In genomic region chr17:2184993-2185931, GRCh38 we compare ENCODE assay signal across 15 cellular contexts.
A peak's percentile ranks its signal among the peaks of the same experiment; 100 is the strongest.
DNase-seq lines count a peak whose midpoint lies in the region; ATAC-seq and TF ChIP-seq lines count a peak whose summit lies in the region.
"Had no signal": no experiment of that assay in that cellular context is flagged by ENCODE, and none has a peak within 500 bp of the region (broad histone marks: within the 10 kb centered on the region; RNA-seq: fewer than 3 reads in every experiment).

No MANE protein-coding gene starts in this region.

- no peak overlapping the region for H2BK15ac ChIP-seq in mesenchymal stem cell (ENCODE audit: low read depth, poor library complexity, severe bottlenecking)

- no peak overlapping the region for H2AK5ac ChIP-seq in mesenchymal stem cell (ENCODE audit: low read length, severe bottlenecking)

- no peak for TF ChIP-seq EP300 in sigmoid colon (IDR thresholded peaks at IDR 0.05)

- peaks cover 11% of the 10 kb centered on the region for H3K4me1 Mint-ChIP-seq in MCF 10A (ENCODE audit: insufficient read depth, unreplicated experiment)
- H3K4me1 Mint-ChIP-seq in activated naive CD8-positive, alpha-beta T cell treated with anti-CD3 and anti-CD28 coated beads, Interleukin-2, amount 50 U/mL, for 24 hours, result peaks cover 4% of the 10 kb centered on the region

- H3K27ac Mint-ChIP-seq in MCF 10A (ENCODE audit: low read depth, unreplicated experiment), result peak overlapping the region; percentile 60
- H3K27ac Mint-ChIP-seq in activated naive CD8-positive, alpha-beta T cell treated with anti-CD3 and anti-CD28 coated beads, Interleukin-2, amount 50 U/mL, for 24 hours, result peak overlapping the region; percentile 2

- WGBS in mesenchymal stem cell, result 92% methylated on average over 17 of the region's 19 CpGs
- WGBS in sigmoid colon, 2 donors, result 92 to 93% methylated on average over 19 of the region's 19 CpGs

- no peak overlapping the region for H3K4me3 ChIP-seq in breast epithelium
- no peak overlapping the region for H3K4me3 ChIP-seq in mesenchymal stem cell (ENCODE audit: insufficient read depth in 1 of 2, low read depth in 1 of 2, low read length in 2 of 2)
- H3K4me3 ChIP-seq in sigmoid colon, result no peak overlapping the region

- peak overlapping the region; percentile 27 for H4K8ac ChIP-seq in mesenchymal stem cell (ENCODE audit: low read length)

- H4K91ac ChIP-seq in mesenchymal stem cell (ENCODE audit: low read length), result peak overlapping the region; percentile 73

- TF ChIP-seq POLR2A in breast epithelium (IDR thresholded peaks at IDR 0.05) (no peak), sigmoid colon (IDR thresholded peaks at IDR 0.05) (no peak)

- no peak overlapping the region for H3K4me2 ChIP-seq in mesenchymal stem cell (ENCODE audit: low read length, poor library complexity, severe bottlenecking)

- no peak overlapping the region for H2BK5ac ChIP-seq in mesenchymal stem cell (ENCODE audit: low read depth, low read length, poor library complexity, severe bottlenecking)

- H3K9me3 ChIP-seq in breast epithelium (no peaks in the 10 kb centered on the region), mesenchymal stem cell (ENCODE audit: control insufficient read depth, low read length) (no peaks in the 10 kb centered on the region), sigmoid colon (no peaks in the 10 kb centered on the region)

- POLR2A ChIA-PET in MCF 10A (lab: Yijun Ruan, JAX), result no interaction called here

- no peak for ATAC-seq in activated naive CD8-positive, alpha-beta T cell treated with anti-CD3 and anti-CD28 coated beads, Interleukin-2, amount 50 U/mL, for 24 hours

- H3K27me3 Mint-ChIP-seq in MCF 10A (ENCODE audit: insufficient read depth, unreplicated experiment), result no peaks in the 10 kb centered on the region
- no peaks in the 10 kb centered on the region for H3K27me3 Mint-ChIP-seq in activated naive CD8-positive, alpha-beta T cell treated with anti-CD3 and anti-CD28 coated beads, Interleukin-2, amount 50 U/mL, for 24 hours

- H3K18ac ChIP-seq in mesenchymal stem cell (ENCODE audit: low read depth in 1 of 2, low read length in 2 of 2), result peak overlapping the region in 1 of 2 experiments; percentile 16

- no peaks in the 10 kb centered on the region for H3K9me3 Mint-ChIP-seq in MCF 10A (ENCODE audit: unreplicated experiment)
- H3K9me3 Mint-ChIP-seq in activated naive CD8-positive, alpha-beta T cell treated with anti-CD3 and anti-CD28 coated beads, Interleukin-2, amount 50 U/mL, for 24 hours, result no peaks in the 10 kb centered on the region

- TF ChIP-seq CTCF in MCF 10A (IDR thresholded peaks at IDR 0.05; ENCODE audit: unreplicated experiment) (no peak), breast epithelium (IDR thresholded peaks at IDR 0.05) (no peak), sigmoid colon (IDR thresholded peaks at IDR 0.05) (no peak)

- H3K36me3 ChIP-seq in breast epithelium, result no peaks in the 10 kb centered on the region
- peaks cover 26 to 61% of the 10 kb centered on the region in 2 experiments for H3K36me3 ChIP-seq in mesenchymal stem cell (ENCODE audit: control insufficient read depth in 1 of 2, insufficient read depth in 2 of 2, low read depth in 1 of 2, low read length in 2 of 2)
- H3K36me3 ChIP-seq in sigmoid colon, result peaks cover 0 to 35% (median 14%) of the 10 kb centered on the region in 4 donors

- no peak overlapping the region for H2BK12ac ChIP-seq in mesenchymal stem cell (ENCODE audit: low read length in 2 of 2)

- intact Hi-C loops in MCF 10A (cut with micrococcal nuclease), result no loop called here
- intact Hi-C loops in breast epithelium (cut with DNase I; ENCODE audit: low total_unique reads), result no loop called here
- intact Hi-C loops in sigmoid colon (cut with DNase I), result no loop called here

- no peaks in the 10 kb centered on the region for H3K27me3 ChIP-seq in breast epithelium
- H3K27me3 ChIP-seq in mesenchymal stem cell (ENCODE audit: control insufficient read depth in 1 of 2, insufficient read depth in 1 of 2, low read length in 2 of 2), result no peaks in the 10 kb centered on the region
- H3K27me3 ChIP-seq in sigmoid colon, result no peaks in the 10 kb centered on the region

- H3K27ac ChIP-seq in breast epithelium (no peak overlapping the region), mesenchymal stem cell (ENCODE audit: low read length, poor library complexity, severe bottlenecking) (no peak overlapping the region), sigmoid colon (no peak overlapping the region)

- DNase-seq in MCF 10A (ENCODE audit: unreplicated experiment) (no peak), breast epithelium (ENCODE audit: low spot score in 2 of 2) (no peak), mesenchymal stem cell (no peak), sigmoid colon (no peak), HuH-7 (ENCODE audit: low spot score) (no peak), NCI-H748 treated with DMSO at 0.1 percent for 48 hours (lab: John Stamatoyannopoulos, UW) (no peak)
- no peak for DNase-seq in activated naive CD8-positive, alpha-beta T cell treated with anti-CD3 and anti-CD28 coated beads, Interleukin-2, amount 50 U/mL, for 24 hours
- DNase-seq in activated CD4-positive, alpha-beta T cell treated with anti-CD3 and anti-CD28 coated beads for 4 hours, result no peak
- DNase-seq: C1 segment of cervical spinal cord, COR-L47, GF-D8, NCI-H187, NCI-H526 treated with DMSO at 0.1 percent for 48 hours, RPMI8226, SIG-M5 had no signal

- CTCF ChIA-PET in MCF 10A (lab: Yijun Ruan, JAX), result interaction anchor here (1.4 kb wide), 1 partner anchor 60 kb away, joined by 7 read pairs; no protein-coding TSS in a partner anchor

- H3K79me1 ChIP-seq in mesenchymal stem cell (replicated peaks; ENCODE audit: low read length, poor library complexity, severe bottlenecking), result peaks cover 20% of the 10 kb centered on the region

- H3K36me3 Mint-ChIP-seq in MCF 10A (ENCODE audit: insufficient read depth, unreplicated experiment), result peaks cover 48% of the 10 kb centered on the region
- H3K36me3 Mint-ChIP-seq in activated naive CD8-positive, alpha-beta T cell treated with anti-CD3 and anti-CD28 coated beads, Interleukin-2, amount 50 U/mL, for 24 hours (ENCODE audit: low read depth), result peaks cover 25% of the 10 kb centered on the region

- H2AFZ ChIP-seq in mesenchymal stem cell (ENCODE audit: low read depth, low read length), result no peak overlapping the region

- no peak overlapping the region for H3K4me3 Mint-ChIP-seq in MCF 10A (ENCODE audit: unreplicated experiment)
- H3K4me3 Mint-ChIP-seq in activated naive CD8-positive, alpha-beta T cell treated with anti-CD3 and anti-CD28 coated beads, Interleukin-2, amount 50 U/mL, for 24 hours, result no peak overlapping the region

- H3K14ac ChIP-seq in mesenchymal stem cell (ENCODE audit: low read length in 2 of 2), result no peak overlapping the region

- H2BK120ac ChIP-seq in mesenchymal stem cell (ENCODE audit: low read depth, low read length), result no peak overlapping the region

- no peak overlapping the region for H3K4ac ChIP-seq in mesenchymal stem cell (ENCODE audit: low read depth in 1 of 2, low read length in 2 of 2)

- H3K9ac ChIP-seq in mesenchymal stem cell (ENCODE audit: low read length), result no peak overlapping the region

- peaks cover 0 to 7% of the 10 kb centered on the region in 2 donors for H3K4me1 ChIP-seq in breast epithelium
- H3K4me1 ChIP-seq in mesenchymal stem cell (ENCODE audit: control insufficient read depth, insufficient read depth, low read depth, low read length), result peaks cover 10% of the 10 kb centered on the region
- peaks cover 0 to 52% (median 45%) of the 10 kb centered on the region in 4 donors for H3K4me1 ChIP-seq in sigmoid colon

- BruUV-seq in MCF 10A (replicated peaks; lab: Mats Ljungman, UMichigan), result no TSS peak

- no peak overlapping the region for H3K23ac ChIP-seq in mesenchymal stem cell (ENCODE audit: low read length in 2 of 2)
